ENCODE assay signal across 1 cellular context in the genomic region with DNA sequence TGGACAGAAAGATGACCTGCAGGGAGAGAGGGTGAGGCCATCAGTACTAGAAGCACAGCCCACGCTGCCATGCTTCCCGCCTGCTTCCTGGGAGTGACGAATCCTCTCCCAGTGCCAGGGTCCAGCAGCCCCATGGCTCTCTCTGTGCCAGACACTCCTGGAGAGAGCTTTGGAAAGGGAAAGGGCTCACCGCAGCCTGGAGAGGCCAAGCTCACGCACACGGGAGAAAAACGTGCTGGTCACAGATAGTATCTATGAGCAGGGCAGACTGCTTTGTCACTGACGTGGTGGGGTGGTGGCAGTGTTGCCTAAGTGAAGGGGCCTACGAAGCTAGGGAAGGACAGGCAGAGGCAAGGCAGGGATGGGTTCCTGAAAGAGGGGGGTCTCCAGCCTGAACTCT.
A peak's percentile ranks its signal among the peaks of the same experiment; 100 is the strongest.
TF ChIP-seq lines count a peak whose summit lies in the region.

No MANE protein-coding gene starts in this region.

TF ChIP-seq in K562, 482 proteins besides CTCF, POLR2A, EP300 and RAD21 (continued from another document and continues in another):
- TF ChIP-seq, protein P1, sequence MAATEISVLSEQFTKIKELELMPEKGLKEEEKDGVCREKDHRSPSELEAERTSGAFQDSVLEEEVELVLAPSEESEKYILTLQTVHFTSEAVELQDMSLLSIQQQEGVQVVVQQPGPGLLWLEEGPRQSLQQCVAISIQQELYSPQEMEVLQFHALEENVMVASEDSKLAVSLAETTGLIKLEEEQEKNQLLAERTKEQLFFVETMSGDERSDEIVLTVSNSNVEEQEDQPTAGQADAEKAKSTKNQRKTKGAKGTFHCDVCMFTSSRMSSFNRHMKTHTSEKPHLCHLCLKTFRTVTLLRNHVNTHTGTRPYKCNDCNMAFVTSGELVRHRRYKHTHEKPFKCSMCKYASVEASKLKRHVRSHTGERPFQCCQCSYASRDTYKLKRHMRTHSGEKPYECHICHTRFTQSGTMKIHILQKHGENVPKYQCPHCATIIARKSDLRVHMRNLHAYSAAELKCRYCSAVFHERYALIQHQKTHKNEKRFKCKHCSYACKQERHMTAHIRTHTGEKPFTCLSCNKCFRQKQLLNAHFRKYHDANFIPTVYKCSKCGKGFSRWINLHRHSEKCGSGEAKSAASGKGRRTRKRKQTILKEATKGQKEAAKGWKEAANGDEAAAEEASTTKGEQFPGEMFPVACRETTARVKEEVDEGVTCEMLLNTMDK (IDR thresholded peaks at IDR 0.05; ENCODE audit: borderline replicate concordance, insufficient read depth, low read depth, low read length, poor library complexity, severe bottlenecking) = no peak
- no peak for TF ChIP-seq MYBL2 (IDR thresholded peaks at IDR 0.05; ENCODE audit: low read depth)
- TF ChIP-seq MYBL2 (CRISPR knock-in tag; IDR thresholded peaks at IDR 0.05; ENCODE audit: borderline replicate concordance) = no peak
- no peak for TF ChIP-seq RBM22 (IDR thresholded peaks at IDR 0.05; ENCODE audit: low read depth, low read length, poor library complexity, severe bottlenecking)
- TF ChIP-seq HIVEP1 (CRISPR knock-in tag; IDR thresholded peaks at IDR 0.05) = no peak
- TF ChIP-seq ZNF57 (CRISPR knock-in tag; IDR thresholded peaks at IDR 0.05) = no peak
- TF ChIP-seq ETV1 (tag; conservative IDR thresholded peaks at IDR 0.05; ENCODE audit: low read depth) = no peak
- TF ChIP-seq RBM14 (IDR thresholded peaks at IDR 0.05; ENCODE audit: borderline replicate concordance, insufficient read depth, low read depth, low read length) = no peak
- TF ChIP-seq ZNF232 (CRISPR knock-in tag; IDR thresholded peaks at IDR 0.05) = no peak
- no peak for TF ChIP-seq CHD1 (IDR thresholded peaks at IDR 0.05; ENCODE audit: low read length)
- no peak for TF ChIP-seq SPI1 (IDR thresholded peaks at IDR 0.05; ENCODE audit: borderline replicate concordance, low read depth, low read length)
- no peak for TF ChIP-seq SMAD2 (IDR thresholded peaks at IDR 0.05; ENCODE audit: low read depth, low read length)
- no peak for TF ChIP-seq FOXJ3 (CRISPR knock-in tag; IDR thresholded peaks at IDR 0.05)
- TF ChIP-seq HDAC3 (IDR thresholded peaks at IDR 0.05; ENCODE audit: borderline replicate concordance, partially characterized antibody) = no peak
- no peak for TF ChIP-seq GTF2A2 (tag; IDR thresholded peaks at IDR 0.05)
- TF ChIP-seq, protein P2, sequence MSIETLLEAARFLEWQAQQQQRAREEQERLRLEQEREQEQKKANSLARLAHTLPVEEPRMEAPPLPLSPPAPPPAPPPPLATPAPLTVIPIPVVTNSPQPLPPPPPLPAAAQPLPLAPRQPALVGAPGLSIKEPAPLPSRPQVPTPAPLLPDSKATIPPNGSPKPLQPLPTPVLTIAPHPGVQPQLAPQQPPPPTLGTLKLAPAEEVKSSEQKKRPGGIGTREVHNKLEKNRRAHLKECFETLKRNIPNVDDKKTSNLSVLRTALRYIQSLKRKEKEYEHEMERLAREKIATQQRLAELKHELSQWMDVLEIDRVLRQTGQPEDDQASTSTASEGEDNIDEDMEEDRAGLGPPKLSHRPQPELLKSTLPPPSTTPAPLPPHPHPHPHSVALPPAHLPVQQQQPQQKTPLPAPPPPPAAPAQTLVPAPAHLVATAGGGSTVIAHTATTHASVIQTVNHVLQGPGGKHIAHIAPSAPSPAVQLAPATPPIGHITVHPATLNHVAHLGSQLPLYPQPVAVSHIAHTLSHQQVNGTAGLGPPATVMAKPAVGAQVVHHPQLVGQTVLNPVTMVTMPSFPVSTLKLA (conservative IDR thresholded peaks at IDR 0.05) = peak; percentile 55 to 70
- no peak for TF ChIP-seq ZNF12 (CRISPR knock-in tag; IDR thresholded peaks at IDR 0.05)
- TF ChIP-seq, protein P3, sequence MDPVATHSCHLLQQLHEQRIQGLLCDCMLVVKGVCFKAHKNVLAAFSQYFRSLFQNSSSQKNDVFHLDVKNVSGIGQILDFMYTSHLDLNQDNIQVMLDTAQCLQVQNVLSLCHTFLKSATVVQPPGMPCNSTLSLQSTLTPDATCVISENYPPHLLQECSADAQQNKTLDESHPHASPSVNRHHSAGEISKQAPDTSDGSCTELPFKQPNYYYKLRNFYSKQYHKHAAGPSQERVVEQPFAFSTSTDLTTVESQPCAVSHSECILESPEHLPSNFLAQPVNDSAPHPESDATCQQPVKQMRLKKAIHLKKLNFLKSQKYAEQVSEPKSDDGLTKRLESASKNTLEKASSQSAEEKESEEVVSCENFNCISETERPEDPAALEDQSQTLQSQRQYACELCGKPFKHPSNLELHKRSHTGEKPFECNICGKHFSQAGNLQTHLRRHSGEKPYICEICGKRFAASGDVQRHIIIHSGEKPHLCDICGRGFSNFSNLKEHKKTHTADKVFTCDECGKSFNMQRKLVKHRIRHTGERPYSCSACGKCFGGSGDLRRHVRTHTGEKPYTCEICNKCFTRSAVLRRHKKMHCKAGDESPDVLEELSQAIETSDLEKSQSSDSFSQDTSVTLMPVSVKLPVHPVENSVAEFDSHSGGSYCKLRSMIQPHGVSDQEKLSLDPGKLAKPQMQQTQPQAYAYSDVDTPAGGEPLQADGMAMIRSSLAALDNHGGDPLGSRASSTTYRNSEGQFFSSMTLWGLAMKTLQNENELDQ (CRISPR knock-in tag; IDR thresholded peaks at IDR 0.05; ENCODE audit: borderline replicate concordance) = no peak
- TF ChIP-seq C11orf30 (IDR thresholded peaks at IDR 0.05; ENCODE audit: low read depth) = peak; percentile 57
- TF ChIP-seq HDGF (IDR thresholded peaks at IDR 0.05) = no peak
- no peak for TF ChIP-seq PRPF4 (IDR thresholded peaks at IDR 0.05; ENCODE audit: insufficient read depth, low read depth, low read length, poor library complexity, severe bottlenecking)
- TF ChIP-seq, protein P4, sequence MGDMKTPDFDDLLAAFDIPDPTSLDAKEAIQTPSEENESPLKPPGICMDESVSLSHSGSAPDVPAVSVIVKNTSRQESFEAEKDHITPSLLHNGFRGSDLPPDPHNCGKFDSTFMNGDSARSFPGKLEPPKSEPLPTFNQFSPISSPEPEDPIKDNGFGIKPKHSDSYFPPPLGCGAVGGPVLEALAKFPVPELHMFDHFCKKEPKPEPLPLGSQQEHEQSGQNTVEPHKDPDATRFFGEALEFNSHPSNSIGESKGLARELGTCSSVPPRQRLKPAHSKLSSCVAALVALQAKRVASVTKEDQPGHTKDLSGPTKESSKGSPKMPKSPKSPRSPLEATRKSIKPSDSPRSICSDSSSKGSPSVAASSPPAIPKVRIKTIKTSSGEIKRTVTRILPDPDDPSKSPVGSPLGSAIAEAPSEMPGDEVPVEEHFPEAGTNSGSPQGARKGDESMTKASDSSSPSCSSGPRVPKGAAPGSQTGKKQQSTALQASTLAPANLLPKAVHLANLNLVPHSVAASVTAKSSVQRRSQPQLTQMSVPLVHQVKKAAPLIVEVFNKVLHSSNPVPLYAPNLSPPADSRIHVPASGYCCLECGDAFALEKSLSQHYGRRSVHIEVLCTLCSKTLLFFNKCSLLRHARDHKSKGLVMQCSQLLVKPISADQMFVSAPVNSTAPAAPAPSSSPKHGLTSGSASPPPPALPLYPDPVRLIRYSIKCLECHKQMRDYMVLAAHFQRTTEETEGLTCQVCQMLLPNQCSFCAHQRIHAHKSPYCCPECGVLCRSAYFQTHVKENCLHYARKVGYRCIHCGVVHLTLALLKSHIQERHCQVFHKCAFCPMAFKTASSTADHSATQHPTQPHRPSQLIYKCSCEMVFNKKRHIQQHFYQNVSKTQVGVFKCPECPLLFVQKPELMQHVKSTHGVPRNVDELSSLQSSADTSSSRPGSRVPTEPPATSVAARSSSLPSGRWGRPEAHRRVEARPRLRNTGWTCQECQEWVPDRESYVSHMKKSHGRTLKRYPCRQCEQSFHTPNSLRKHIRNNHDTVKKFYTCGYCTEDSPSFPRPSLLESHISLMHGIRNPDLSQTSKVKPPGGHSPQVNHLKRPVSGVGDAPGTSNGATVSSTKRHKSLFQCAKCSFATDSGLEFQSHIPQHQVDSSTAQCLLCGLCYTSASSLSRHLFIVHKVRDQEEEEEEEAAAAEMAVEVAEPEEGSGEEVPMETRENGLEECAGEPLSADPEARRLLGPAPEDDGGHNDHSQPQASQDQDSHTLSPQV (IDR thresholded peaks at IDR 0.05) = peak; percentile 86
- no peak for TF ChIP-seq FOXM1 (IDR thresholded peaks at IDR 0.05; ENCODE audit: low read depth)
- no peak for TF ChIP-seq FOXM1 (CRISPR knock-in tag; IDR thresholded peaks at IDR 0.05; ENCODE audit: low read depth)
- TF ChIP-seq HOXB6 (CRISPR knock-in tag; IDR thresholded peaks at IDR 0.05; ENCODE audit: borderline replicate concordance) = no peak
- TF ChIP-seq, protein P5, sequence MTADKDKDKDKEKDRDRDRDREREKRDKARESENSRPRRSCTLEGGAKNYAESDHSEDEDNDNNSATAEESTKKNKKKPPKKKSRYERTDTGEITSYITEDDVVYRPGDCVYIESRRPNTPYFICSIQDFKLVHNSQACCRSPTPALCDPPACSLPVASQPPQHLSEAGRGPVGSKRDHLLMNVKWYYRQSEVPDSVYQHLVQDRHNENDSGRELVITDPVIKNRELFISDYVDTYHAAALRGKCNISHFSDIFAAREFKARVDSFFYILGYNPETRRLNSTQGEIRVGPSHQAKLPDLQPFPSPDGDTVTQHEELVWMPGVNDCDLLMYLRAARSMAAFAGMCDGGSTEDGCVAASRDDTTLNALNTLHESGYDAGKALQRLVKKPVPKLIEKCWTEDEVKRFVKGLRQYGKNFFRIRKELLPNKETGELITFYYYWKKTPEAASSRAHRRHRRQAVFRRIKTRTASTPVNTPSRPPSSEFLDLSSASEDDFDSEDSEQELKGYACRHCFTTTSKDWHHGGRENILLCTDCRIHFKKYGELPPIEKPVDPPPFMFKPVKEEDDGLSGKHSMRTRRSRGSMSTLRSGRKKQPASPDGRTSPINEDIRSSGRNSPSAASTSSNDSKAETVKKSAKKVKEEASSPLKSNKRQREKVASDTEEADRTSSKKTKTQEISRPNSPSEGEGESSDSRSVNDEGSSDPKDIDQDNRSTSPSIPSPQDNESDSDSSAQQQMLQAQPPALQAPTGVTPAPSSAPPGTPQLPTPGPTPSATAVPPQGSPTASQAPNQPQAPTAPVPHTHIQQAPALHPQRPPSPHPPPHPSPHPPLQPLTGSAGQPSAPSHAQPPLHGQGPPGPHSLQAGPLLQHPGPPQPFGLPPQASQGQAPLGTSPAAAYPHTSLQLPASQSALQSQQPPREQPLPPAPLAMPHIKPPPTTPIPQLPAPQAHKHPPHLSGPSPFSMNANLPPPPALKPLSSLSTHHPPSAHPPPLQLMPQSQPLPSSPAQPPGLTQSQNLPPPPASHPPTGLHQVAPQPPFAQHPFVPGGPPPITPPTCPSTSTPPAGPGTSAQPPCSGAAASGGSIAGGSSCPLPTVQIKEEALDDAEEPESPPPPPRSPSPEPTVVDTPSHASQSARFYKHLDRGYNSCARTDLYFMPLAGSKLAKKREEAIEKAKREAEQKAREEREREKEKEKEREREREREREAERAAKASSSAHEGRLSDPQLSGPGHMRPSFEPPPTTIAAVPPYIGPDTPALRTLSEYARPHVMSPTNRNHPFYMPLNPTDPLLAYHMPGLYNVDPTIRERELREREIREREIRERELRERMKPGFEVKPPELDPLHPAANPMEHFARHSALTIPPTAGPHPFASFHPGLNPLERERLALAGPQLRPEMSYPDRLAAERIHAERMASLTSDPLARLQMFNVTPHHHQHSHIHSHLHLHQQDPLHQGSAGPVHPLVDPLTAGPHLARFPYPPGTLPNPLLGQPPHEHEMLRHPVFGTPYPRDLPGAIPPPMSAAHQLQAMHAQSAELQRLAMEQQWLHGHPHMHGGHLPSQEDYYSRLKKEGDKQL (CRISPR knock-in tag; IDR thresholded peaks at IDR 0.05; ENCODE audit: borderline replicate concordance) = no peak
- TF ChIP-seq, protein P6, sequence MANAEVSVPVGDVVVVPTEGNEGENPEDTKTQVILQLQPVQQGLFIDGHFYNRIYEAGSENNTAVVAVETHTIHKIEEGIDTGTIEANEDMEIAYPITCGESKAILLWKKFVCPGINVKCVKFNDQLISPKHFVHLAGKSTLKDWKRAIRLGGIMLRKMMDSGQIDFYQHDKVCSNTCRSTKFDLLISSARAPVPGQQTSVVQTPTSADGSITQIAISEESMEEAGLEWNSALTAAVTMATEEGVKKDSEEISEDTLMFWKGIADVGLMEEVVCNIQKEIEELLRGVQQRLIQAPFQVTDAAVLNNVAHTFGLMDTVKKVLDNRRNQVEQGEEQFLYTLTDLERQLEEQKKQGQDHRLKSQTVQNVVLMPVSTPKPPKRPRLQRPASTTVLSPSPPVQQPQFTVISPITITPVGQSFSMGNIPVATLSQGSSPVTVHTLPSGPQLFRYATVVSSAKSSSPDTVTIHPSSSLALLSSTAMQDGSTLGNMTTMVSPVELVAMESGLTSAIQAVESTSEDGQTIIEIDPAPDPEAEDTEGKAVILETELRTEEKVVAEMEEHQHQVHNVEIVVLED (CRISPR knock-in tag; IDR thresholded peaks at IDR 0.05) = peak; percentile 23; the same call in 1 of the 2 replicates
- TF ChIP-seq ZNF263 (CRISPR knock-in tag; IDR thresholded peaks at IDR 0.05; ENCODE audit: borderline replicate concordance) = no peak
- no peak for TF ChIP-seq ERF (CRISPR knock-in tag; IDR thresholded peaks at IDR 0.05)
- TF ChIP-seq SREBF2 (CRISPR knock-in tag; IDR thresholded peaks at IDR 0.05) = no peak
- TF ChIP-seq ZNF764 (CRISPR knock-in tag; IDR thresholded peaks at IDR 0.05; ENCODE audit: low read depth) = no peak
- TF ChIP-seq NR1H2 (CRISPR knock-in tag; IDR thresholded peaks at IDR 0.05) = no peak
- no peak; the same call in 1 of the 2 replicates for TF ChIP-seq ARID2 (IDR thresholded peaks at IDR 0.05)
- no peak for TF ChIP-seq RHOXF2B (CRISPR knock-in tag; conservative IDR thresholded peaks at IDR 0.05)
- no peak; the same call in 1 of the 2 replicates for TF ChIP-seq ZBTB7A (IDR thresholded peaks at IDR 0.05; ENCODE audit: borderline replicate concordance, control insufficient read depth, low read depth, low read length)
- TF ChIP-seq, protein P7, sequence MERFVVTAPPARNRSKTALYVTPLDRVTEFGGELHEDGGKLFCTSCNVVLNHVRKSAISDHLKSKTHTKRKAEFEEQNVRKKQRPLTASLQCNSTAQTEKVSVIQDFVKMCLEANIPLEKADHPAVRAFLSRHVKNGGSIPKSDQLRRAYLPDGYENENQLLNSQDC (CRISPR knock-in tag; IDR thresholded peaks at IDR 0.05) = no peak
- TF ChIP-seq MEIS2 (IDR thresholded peaks at IDR 0.05; ENCODE audit: partially characterized antibody) = no peak
- TF ChIP-seq, protein P8, sequence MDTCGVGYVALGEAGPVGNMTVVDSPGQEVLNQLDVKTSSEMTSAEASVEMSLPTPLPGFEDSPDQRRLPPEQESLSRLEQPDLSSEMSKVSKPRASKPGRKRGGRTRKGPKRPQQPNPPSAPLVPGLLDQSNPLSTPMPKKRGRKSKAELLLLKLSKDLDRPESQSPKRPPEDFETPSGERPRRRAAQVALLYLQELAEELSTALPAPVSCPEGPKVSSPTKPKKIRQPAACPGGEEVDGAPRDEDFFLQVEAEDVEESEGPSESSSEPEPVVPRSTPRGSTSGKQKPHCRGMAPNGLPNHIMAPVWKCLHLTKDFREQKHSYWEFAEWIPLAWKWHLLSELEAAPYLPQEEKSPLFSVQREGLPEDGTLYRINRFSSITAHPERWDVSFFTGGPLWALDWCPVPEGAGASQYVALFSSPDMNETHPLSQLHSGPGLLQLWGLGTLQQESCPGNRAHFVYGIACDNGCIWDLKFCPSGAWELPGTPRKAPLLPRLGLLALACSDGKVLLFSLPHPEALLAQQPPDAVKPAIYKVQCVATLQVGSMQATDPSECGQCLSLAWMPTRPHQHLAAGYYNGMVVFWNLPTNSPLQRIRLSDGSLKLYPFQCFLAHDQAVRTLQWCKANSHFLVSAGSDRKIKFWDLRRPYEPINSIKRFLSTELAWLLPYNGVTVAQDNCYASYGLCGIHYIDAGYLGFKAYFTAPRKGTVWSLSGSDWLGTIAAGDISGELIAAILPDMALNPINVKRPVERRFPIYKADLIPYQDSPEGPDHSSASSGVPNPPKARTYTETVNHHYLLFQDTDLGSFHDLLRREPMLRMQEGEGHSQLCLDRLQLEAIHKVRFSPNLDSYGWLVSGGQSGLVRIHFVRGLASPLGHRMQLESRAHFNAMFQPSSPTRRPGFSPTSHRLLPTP (IDR thresholded peaks at IDR 0.05; ENCODE audit: borderline replicate concordance, extremely low read depth, insufficient read length) = no peak
- no peak for TF ChIP-seq XRCC3 (IDR thresholded peaks at IDR 0.05)
- no peak for TF ChIP-seq ADNP (tag; IDR thresholded peaks at IDR 0.05)
- TF ChIP-seq EHMT2 (IDR thresholded peaks at IDR 0.05) = no peak
